ENCODE assay signal across 9 cellular contexts in genomic region chr10:122435212-122435827, GRCh38. TPM values are rescaled to one million over a fixed set of nuclear protein-coding genes. Genes with fewer than 3 reads are reported as not detected.
A peak's percentile ranks its signal among the peaks of the same experiment; 100 is the strongest.
DNase-seq lines count a peak whose midpoint lies in the region; ATAC-seq and TF ChIP-seq lines count a peak whose summit lies in the region.
"Had no signal": no experiment of that assay in that cellular context is flagged by ENCODE, and none has a peak within 500 bp of the region (broad histone marks: within the 10 kb centered on the region; RNA-seq: fewer than 3 reads in every experiment).

No MANE protein-coding gene starts in this region.

- no peak for TF ChIP-seq EP300 in tibial nerve (IDR thresholded peaks at IDR 0.05)

- H3K79me2 ChIP-seq in hepatocyte = no peaks in the 10 kb centered on the region

- H3K27me3 ChIP-seq in ascending aorta (no peaks in the 10 kb centered on the region), hepatocyte (no peaks in the 10 kb centered on the region), tibial nerve (no peaks in the 10 kb centered on the region)
- H3K27me3 ChIP-seq: SJSA1 had no signal

- H3K27ac ChIP-seq in ascending aorta (no peak overlapping the region), hepatocyte (no peak overlapping the region), tibial nerve (no peak overlapping the region)
- H3K27ac ChIP-seq: SJSA1 had no signal

- H3K9me3 ChIP-seq in ascending aorta (peaks cover 0 to 7% of the 10 kb centered on the region in 2 donors), hepatocyte (ENCODE audit: low read depth) (no peaks in the 10 kb centered on the region), tibial nerve (peaks cover 0 to 10% (median 0%) of the 10 kb centered on the region in 4 donors)
- H3K9me3 ChIP-seq: SJSA1 had no signal

- 39% methylated on average over 3 of the region's 3 CpGs for WGBS in hepatocyte (ENCODE audit: low lambda C conversion rate, missing lambda C conversion rate)
- WGBS in tibial nerve, 2 donors = 30 to 31% methylated on average over 3 of the region's 3 CpGs

- H4K20me1 ChIP-seq in hepatocyte (ENCODE audit: insufficient read depth, poor library complexity, severe bottlenecking) = no peaks in the 10 kb centered on the region

- H3K4me2 ChIP-seq in hepatocyte = no peak overlapping the region

- H3K4me1 ChIP-seq in ascending aorta (no peaks in the 10 kb centered on the region), hepatocyte (ENCODE audit: insufficient read depth) (no peaks in the 10 kb centered on the region), tibial nerve (no peaks in the 10 kb centered on the region)
- H3K4me1 ChIP-seq: SJSA1 had no signal

- ATAC-seq in GM21825 (IDR thresholded peaks at IDR 0.05; ENCODE audit: unreplicated experiment) = no peak
- ATAC-seq in GM21786 (IDR thresholded peaks at IDR 0.05; ENCODE audit: unreplicated experiment) = no peak

- no peak overlapping the region for H3K4me3 ChIP-seq in GM12865 (ENCODE audit: low read depth, low read length)
- H3K4me3 ChIP-seq in ascending aorta = no peak overlapping the region
- no peak overlapping the region for H3K4me3 ChIP-seq in hepatocyte
- no peak overlapping the region for H3K4me3 ChIP-seq in tibial nerve
- H3K4me3 ChIP-seq: SJSA1 had no signal

- DNase-seq in GM12865 (ENCODE audit: low read depth) (peak; percentile 35), NCI-H146 treated with DMSO at 0.1 percent for 48 hours (lab: John Stamatoyannopoulos, UW; ENCODE audit: unreplicated experiment) (peak; percentile 3), ascending aorta (ENCODE audit: low spot score in 2 of 2) (no peak), hepatocyte (ENCODE audit: low spot score) (peak; percentile 66), tibial nerve (ENCODE audit: low spot score in 2 of 2) (peak in 1 of 2 donors; percentile 20)
- DNase-seq in activated T-cell treated with anti-CD3 and anti-CD28 coated beads, Interleukin-2, amount 50 U/mL, for 48 hours = no peak

- H3K36me3 ChIP-seq in ascending aorta = peaks cover 0 to 3% of the 10 kb centered on the region in 2 donors
- H3K36me3 ChIP-seq in hepatocyte (replicated peaks; ENCODE audit: insufficient read depth, low read depth) = no peaks in the 10 kb centered on the region
- peaks cover 0 to 36% (median 0%) of the 10 kb centered on the region in 3 donors for H3K36me3 ChIP-seq in tibial nerve
- H3K36me3 ChIP-seq: SJSA1 had no signal

- H3K9me2 ChIP-seq in hepatocyte (replicated peaks; ENCODE audit: insufficient read depth) = no peaks in the 10 kb centered on the region

- no peak overlapping the region for H2AFZ ChIP-seq in hepatocyte

- TF ChIP-seq CTCF in GM12865 (IDR thresholded peaks at IDR 0.05; ENCODE audit: insufficient read depth, low read depth, low read length, missing control alignments) = peak; percentile 25
- TF ChIP-seq CTCF in ascending aorta (IDR thresholded peaks at IDR 0.05) = peak; percentile 56 to 70 (median 68)
- peak; percentile 82 for TF ChIP-seq CTCF in hepatocyte (IDR thresholded peaks at IDR 0.05; ENCODE audit: poor library complexity)
- TF ChIP-seq CTCF in tibial nerve (IDR thresholded peaks at IDR 0.05) = peak; percentile 36 to 81 (median 59)

- no peak for TF ChIP-seq POLR2A in tibial nerve (IDR thresholded peaks at IDR 0.05)

- intact Hi-C loops in ascending aorta (cut with DNase I) = loop anchor here (1.0 to 10.0 kb wide), 4 partner anchors 93 to 269 kb away; no protein-coding TSS in a partner anchor

RNA-seq across cellular contexts. Expression of gene ARMS2, which starts 19.1 kb away (rescaled TPM):
- total RNA-seq in ascending aorta (not detected), hepatocyte (not detected in 2 replicates), tibial nerve (not detected)
- polyA plus RNA-seq in hepatocyte = not detected in 2 replicates
- total RNA-seq: SJSA1 had no signal

RNA-seq across cellular contexts. Expression of gene HTRA1, which starts 26.0 kb away (rescaled TPM):
- total RNA-seq in ascending aorta (112 TPM), hepatocyte (87.1 and 91.9 TPM in 2 replicates), tibial nerve (100 to 1,000 TPM; 128 to 183 (median 173) TPM)
- polyA plus RNA-seq in hepatocyte = 160 and 173 TPM in 2 replicates

Comparison
In these comparisons a context has a peak if more than half of its experiments do, and no peak if none do; other contexts are left out.
1. DNase-seq: peak in GM12865 (single experiment), NCI-H146 treated with DMSO at 0.1 percent for 48 hours (single experiment) and hepatocyte (single experiment); none in ascending aorta (0 of 2) and activated T-cell treated with anti-CD3 and anti-CD28 coated beads, Interleukin-2, amount 50 U/mL, for 48 hours (0 of 2).
2. CTCF ChIP-seq: peak in every context shown above with its lines; median percentile 82 in hepatocyte; 68 in ascending aorta; 59 in tibial nerve; 25 in GM12865.